12 cellular contexts compared by ENCODE assay signal in genomic region chr1:162200096-162200847, GRCh38.
"Had no signal": no experiment of that assay in that cellular context is flagged by ENCODE, and none has a peak within 500 bp of the region (broad histone marks: within the 10 kb centered on the region; RNA-seq: fewer than 3 reads in every experiment).

No MANE protein-coding gene starts in this region.

- H3K4me1 ChIP-seq: esophagus squamous epithelium had no signal

- DNase-seq: activated CD4-positive, alpha-beta T cell treated with anti-CD3 and anti-CD28 coated beads for 1 hour; activated CD4-positive, alpha-beta T cell treated with anti-CD3 and anti-CD28 coated beads, Interleukin-2, amount 50 U/mL, for 4 hours; activated naive CD4-positive, alpha-beta T cell treated with anti-CD3 and anti-CD28 coated beads, Interleukin-2, amount 10 ng/mL, durations not matched to agents 7 days and 5 days; activated T-cell treated with anti-CD3 and anti-CD28 coated beads, Interleukin-2, amount 50 U/mL, for 24 hours; esophagus squamous epithelium; heart right ventricle; stimulated activated CD4-positive, alpha-beta T cell treated with anti-CD3 and anti-CD28 coated beads, Interleukin-2, amount 100 ng/mL, for 48 hours; tibial artery had no signal

- H3K9me3 Mint-ChIP-seq: activated naive CD4-positive, alpha-beta T cell treated with anti-CD3 and anti-CD28 coated beads, Interleukin-2, amount 10 ng/mL, durations not matched to agents 7 days and 5 days; activated T-cell treated with anti-CD3 and anti-CD28 coated beads, Interleukin-2, amount 50 U/mL, for 24 hours had no signal

- H3K36me3 ChIP-seq: esophagus squamous epithelium, heart right ventricle, tibial artery had no signal

- H3K4me3 ChIP-seq: esophagus squamous epithelium, heart right ventricle, lung, SK-N-MC, tibial artery had no signal

- H3K4me1 Mint-ChIP-seq: activated naive CD4-positive, alpha-beta T cell treated with anti-CD3 and anti-CD28 coated beads, Interleukin-2, amount 10 ng/mL, durations not matched to agents 7 days and 5 days; stimulated activated memory B cell treated with anti-CD40 and anti-IgM and Interleukin-4, amounts not matched to agents 10 μg/mL and 1 μg/mL and 100 μg/mL, for 72 hours had no signal

- H3K27ac ChIP-seq: esophagus squamous epithelium, heart right ventricle, SK-N-MC, tibial artery, VCaP had no signal

- H3K27ac Mint-ChIP-seq: activated naive CD4-positive, alpha-beta T cell treated with anti-CD3 and anti-CD28 coated beads, Interleukin-2, amount 10 ng/mL, durations not matched to agents 7 days and 5 days; activated T-cell treated with anti-CD3 and anti-CD28 coated beads, Interleukin-2, amount 50 U/mL, for 24 hours; stimulated activated memory B cell treated with anti-CD40 and anti-IgM and Interleukin-4, amounts not matched to agents 10 μg/mL and 1 μg/mL and 100 μg/mL, for 72 hours had no signal

- H3K27me3 ChIP-seq: esophagus squamous epithelium, heart right ventricle had no signal

- H3K9me3 ChIP-seq: esophagus squamous epithelium, heart right ventricle, tibial artery had no signal

- H3K4me3 Mint-ChIP-seq: activated naive CD4-positive, alpha-beta T cell treated with anti-CD3 and anti-CD28 coated beads, Interleukin-2, amount 10 ng/mL, durations not matched to agents 7 days and 5 days; activated T-cell treated with anti-CD3 and anti-CD28 coated beads, Interleukin-2, amount 50 U/mL, for 24 hours; stimulated activated memory B cell treated with anti-CD40 and anti-IgM and Interleukin-4, amounts not matched to agents 10 μg/mL and 1 μg/mL and 100 μg/mL, for 72 hours had no signal

- ATAC-seq: heart right ventricle; stimulated activated memory B cell treated with anti-CD40 and anti-IgM and Interleukin-4, amounts not matched to agents 10 μg/mL and 1 μg/mL and 100 μg/mL, for 72 hours had no signal

- H3K36me3 Mint-ChIP-seq: activated naive CD4-positive, alpha-beta T cell treated with anti-CD3 and anti-CD28 coated beads, Interleukin-2, amount 10 ng/mL, durations not matched to agents 7 days and 5 days; stimulated activated memory B cell treated with anti-CD40 and anti-IgM and Interleukin-4, amounts not matched to agents 10 μg/mL and 1 μg/mL and 100 μg/mL, for 72 hours had no signal
